Comparison of ENCODE assay signal across 22 cellular contexts in the genomic region with DNA sequence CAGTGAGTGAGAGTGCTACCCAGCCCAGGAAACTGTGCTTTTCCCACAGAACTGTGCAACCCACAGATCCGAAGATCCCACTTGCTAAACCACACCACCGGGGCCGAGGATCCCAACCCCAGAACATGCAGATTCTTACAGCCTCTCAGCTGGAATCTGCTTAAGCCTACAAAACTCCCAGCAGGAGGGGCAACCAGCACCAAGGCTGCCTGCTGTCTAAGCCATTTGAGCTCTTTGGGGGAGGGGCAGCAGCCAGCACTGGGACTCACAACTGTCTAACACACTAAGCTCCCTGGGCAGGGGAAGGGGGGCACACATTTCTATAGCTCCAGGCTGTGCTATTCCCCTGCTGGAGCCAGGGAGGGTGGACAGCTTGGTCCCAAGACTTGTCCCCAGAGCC.
"Had no signal": no experiment of that assay in that cellular context is flagged by ENCODE, and none has a peak within 500 bp of the region (broad histone marks: within the 10 kb centered on the region; RNA-seq: fewer than 3 reads in every experiment).

No MANE protein-coding gene starts in this region.

- H3K4me3 Mint-ChIP-seq: activated CD4-positive, alpha-beta T cell treated with anti-CD3 and anti-CD28 coated beads, Interleukin-2, amount 10 ng/mL, durations not matched to agents 24 days and 14 days; activated naive CD8-positive, alpha-beta T cell treated with anti-CD3 and anti-CD28 coated beads, Interleukin-2, amount 10 ng/mL, durations not matched to agents 7 days and 5 days; central memory CD8-positive, alpha-beta T cell; memory B cell; natural killer cell had no signal

- H3K4me1 Mint-ChIP-seq: activated CD4-positive, alpha-beta T cell treated with anti-CD3 and anti-CD28 coated beads, Interleukin-2, amount 10 ng/mL, durations not matched to agents 24 days and 14 days; activated naive CD8-positive, alpha-beta T cell treated with anti-CD3 and anti-CD28 coated beads, Interleukin-2, amount 10 ng/mL, durations not matched to agents 7 days and 5 days; central memory CD8-positive, alpha-beta T cell; memory B cell; natural killer cell had no signal

- H3K9me3 ChIP-seq: psoas muscle, right lobe of liver had no signal

- ATAC-seq: left ventricle myocardium superior; natural killer cell; psoas muscle; right lobe of liver; stimulated activated naive CD8-positive, alpha-beta T cell treated with anti-CD3 and anti-CD28 coated beads, Interleukin-15, Interleukin-2, amounts not matched to agents 100 U/mL and 50 U/mL, for 24 hours had no signal

- H3K27me3 Mint-ChIP-seq: activated CD4-positive, alpha-beta T cell treated with anti-CD3 and anti-CD28 coated beads, Interleukin-2, amount 10 ng/mL, durations not matched to agents 24 days and 14 days; activated naive CD8-positive, alpha-beta T cell treated with anti-CD3 and anti-CD28 coated beads, Interleukin-2, amount 10 ng/mL, durations not matched to agents 7 days and 5 days; central memory CD8-positive, alpha-beta T cell; memory B cell had no signal

- H3K36me3 ChIP-seq: brain microvascular endothelial cell, right lobe of liver had no signal

- H3K4me3 ChIP-seq: psoas muscle, right lobe of liver, smooth muscle cell had no signal

- H3K4me1 ChIP-seq: psoas muscle, right lobe of liver had no signal

- H3K27ac ChIP-seq: brain microvascular endothelial cell, psoas muscle, right lobe of liver had no signal

- H3K36me3 Mint-ChIP-seq: activated naive CD8-positive, alpha-beta T cell treated with anti-CD3 and anti-CD28 coated beads, Interleukin-2, amount 10 ng/mL, durations not matched to agents 7 days and 5 days; memory B cell; natural killer cell had no signal

- H3K27ac Mint-ChIP-seq: activated CD4-positive, alpha-beta T cell treated with anti-CD3 and anti-CD28 coated beads, Interleukin-2, amount 10 ng/mL, durations not matched to agents 24 days and 14 days; activated naive CD8-positive, alpha-beta T cell treated with anti-CD3 and anti-CD28 coated beads, Interleukin-2, amount 10 ng/mL, durations not matched to agents 7 days and 5 days; memory B cell; natural killer cell had no signal

- H3K9me3 Mint-ChIP-seq: activated CD4-positive, alpha-beta T cell treated with anti-CD3 and anti-CD28 coated beads, Interleukin-2, amount 10 ng/mL, durations not matched to agents 24 days and 14 days; activated naive CD8-positive, alpha-beta T cell treated with anti-CD3 and anti-CD28 coated beads, Interleukin-2, amount 10 ng/mL, durations not matched to agents 7 days and 5 days had no signal

- H3K27me3 ChIP-seq: brain microvascular endothelial cell, right lobe of liver had no signal

- DNase-seq: activated CD4-positive, alpha-beta T cell treated with anti-CD3 and anti-CD28 coated beads, Interleukin-2, amount 10 ng/mL, durations not matched to agents 24 days and 14 days; activated CD4-positive, CD25-positive, alpha-beta regulatory T cell; activated CD8-positive, alpha-beta memory T cell treated with anti-CD3 and anti-CD28 coated beads for 24 hours; activated naive CD4-positive, alpha-beta T cell; activated naive CD8-positive, alpha-beta T cell treated with anti-CD3 and anti-CD28 coated beads, Interleukin-2, amount 10 ng/mL, durations not matched to agents 7 days and 5 days; anterior cingulate cortex; brain microvascular endothelial cell; cortex of kidney; effector CD8-positive, alpha-beta T cell; foreskin melanocyte; head of caudate nucleus; left ventricle myocardium superior; natural killer cell; psoas muscle; right lobe of liver; stimulated activated CD4-positive, alpha-beta T cell treated with anti-CD3 and anti-CD28 coated beads, Interleukin-4, amount 100 ng/mL, for 4 hours; stimulated activated CD8-positive, alpha-beta memory T cell treated with anti-CD3 and anti-CD28 coated beads, Interleukin-4, amount 100 ng/mL, for 48 hours; stimulated activated naive CD8-positive, alpha-beta T cell treated with anti-CD3 and anti-CD28 coated beads, Interleukin-15, Interleukin-2, amounts not matched to agents 100 U/mL and 50 U/mL, for 24 hours; trophoblast cell had no signal
